In the genomic region with DNA sequence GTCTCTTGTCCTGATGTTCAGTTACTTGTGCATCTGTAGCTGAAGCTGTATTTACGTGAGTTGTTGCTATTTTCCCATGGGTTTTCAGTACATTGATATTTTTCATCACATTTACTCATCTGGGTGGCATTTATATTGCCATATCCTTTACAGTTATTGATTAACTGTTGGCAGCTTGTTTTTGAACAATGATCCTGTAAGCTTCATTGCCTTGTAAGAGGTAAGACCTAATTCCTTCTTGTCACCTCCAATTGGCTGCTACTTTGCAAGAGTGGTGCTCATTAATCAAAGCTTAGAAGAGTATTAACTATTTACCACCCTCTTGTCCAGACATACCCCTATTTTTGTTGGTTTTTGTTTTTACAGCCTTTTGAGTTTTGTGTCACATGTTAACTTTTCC, we compare ENCODE assay signal across 15 cellular contexts.
A peak's percentile ranks its signal among the peaks of the same experiment; 100 is the strongest.
DNase-seq lines count a peak whose midpoint lies in the region; ATAC-seq and TF ChIP-seq lines count a peak whose summit lies in the region.
"Had no signal": no experiment of that assay in that cellular context is flagged by ENCODE, and none has a peak within 500 bp of the region (broad histone marks: within the 10 kb centered on the region; RNA-seq: fewer than 3 reads in every experiment).

No MANE protein-coding gene starts in this region.

- CTCF ChIA-PET in activated naive CD4-positive, alpha-beta T cell treated with anti-CD3 and anti-CD28 coated beads, Interleukin-2, amount 10 ng/mL, durations not matched to agents 7 days and 5 days (lab: Charles Lee): interaction anchor here (0.6 to 1.4 kb wide), 3 partner anchors 10 to 36 kb away, joined by 3 to 6 read pairs (median 3); no protein-coding TSS in a partner anchor

- no peak overlapping the region for H3K4me3 Mint-ChIP-seq in activated naive CD4-positive, alpha-beta T cell treated with anti-CD3 and anti-CD28 coated beads, Interleukin-2, amount 50 U/mL, for 24 hours
- no peak overlapping the region for H3K4me3 Mint-ChIP-seq in activated naive CD4-positive, alpha-beta T cell treated with anti-CD3 and anti-CD28 coated beads, Interleukin-2, amount 10 ng/mL, durations not matched to agents 7 days and 5 days
- no peak overlapping the region for H3K4me3 Mint-ChIP-seq in T-helper 17 cell
- H3K4me3 Mint-ChIP-seq in effector memory CD8-positive, alpha-beta T cell: no peak overlapping the region
- H3K4me3 Mint-ChIP-seq in stimulated activated effector memory CD8-positive, alpha-beta T cell treated with anti-CD3 and anti-CD28 coated beads, Interleukin-12 subunit alpha, Interleukin-12 subunit beta, amount 100 ng/mL, for 72 hours: no peak overlapping the region
- H3K4me3 Mint-ChIP-seq: CD4-positive, CD25-positive, alpha-beta regulatory T cell; H9 had no signal

- TF ChIP-seq POLR2A in GM18505 (IDR thresholded peaks at IDR 0.05; ENCODE audit: borderline replicate concordance, extremely low read depth, insufficient read depth, insufficient read length): no peak

- no peaks in the 10 kb centered on the region for H3K27me3 Mint-ChIP-seq in activated naive CD4-positive, alpha-beta T cell treated with anti-CD3 and anti-CD28 coated beads, Interleukin-2, amount 50 U/mL, for 24 hours
- H3K27me3 Mint-ChIP-seq in activated naive CD4-positive, alpha-beta T cell treated with anti-CD3 and anti-CD28 coated beads, Interleukin-2, amount 10 ng/mL, durations not matched to agents 7 days and 5 days: no peaks in the 10 kb centered on the region
- H3K27me3 Mint-ChIP-seq in T-helper 17 cell: no peaks in the 10 kb centered on the region
- no peaks in the 10 kb centered on the region for H3K27me3 Mint-ChIP-seq in effector memory CD8-positive, alpha-beta T cell
- H3K27me3 Mint-ChIP-seq: CD4-positive, CD25-positive, alpha-beta regulatory T cell had no signal

- H3K4me1 Mint-ChIP-seq in activated naive CD4-positive, alpha-beta T cell treated with anti-CD3 and anti-CD28 coated beads, Interleukin-2, amount 50 U/mL, for 24 hours: peaks cover 6% of the 10 kb centered on the region
- H3K4me1 Mint-ChIP-seq in activated naive CD4-positive, alpha-beta T cell treated with anti-CD3 and anti-CD28 coated beads, Interleukin-2, amount 10 ng/mL, durations not matched to agents 7 days and 5 days: no peaks in the 10 kb centered on the region
- peaks cover 36% of the 10 kb centered on the region for H3K4me1 Mint-ChIP-seq in T-helper 17 cell
- H3K4me1 Mint-ChIP-seq in effector memory CD8-positive, alpha-beta T cell (ENCODE audit: low read depth in 2 of 2): peaks cover 5 to 12% of the 10 kb centered on the region in 2 donors
- peaks cover 36% of the 10 kb centered on the region for H3K4me1 Mint-ChIP-seq in stimulated activated effector memory CD8-positive, alpha-beta T cell treated with anti-CD3 and anti-CD28 coated beads, Interleukin-12 subunit alpha, Interleukin-12 subunit beta, amount 100 ng/mL, for 72 hours
- H3K4me1 Mint-ChIP-seq: H9 had no signal

- no peaks in the 10 kb centered on the region for H3K9me3 ChIP-seq in T-helper 17 cell (ENCODE audit: control insufficient read depth, low read length, poor library complexity, severe bottlenecking)

- peaks cover 9% of the 10 kb centered on the region for H3K36me3 Mint-ChIP-seq in activated naive CD4-positive, alpha-beta T cell treated with anti-CD3 and anti-CD28 coated beads, Interleukin-2, amount 50 U/mL, for 24 hours
- H3K36me3 Mint-ChIP-seq in activated naive CD4-positive, alpha-beta T cell treated with anti-CD3 and anti-CD28 coated beads, Interleukin-2, amount 10 ng/mL, durations not matched to agents 7 days and 5 days: peaks cover 60% of the 10 kb centered on the region
- peaks cover 11% of the 10 kb centered on the region for H3K36me3 Mint-ChIP-seq in T-helper 17 cell (ENCODE audit: low read depth)
- H3K36me3 Mint-ChIP-seq in effector memory CD8-positive, alpha-beta T cell (ENCODE audit: insufficient read depth): peaks cover 41% of the 10 kb centered on the region
- peaks cover 58% of the 10 kb centered on the region for H3K36me3 Mint-ChIP-seq in stimulated activated effector memory CD8-positive, alpha-beta T cell treated with anti-CD3 and anti-CD28 coated beads, Interleukin-12 subunit alpha, Interleukin-12 subunit beta, amount 100 ng/mL, for 72 hours

- DNase-seq in activated naive CD4-positive, alpha-beta T cell treated with anti-CD3 and anti-CD28 coated beads, Interleukin-2, amount 10 ng/mL, durations not matched to agents 7 days and 5 days: no peak
- no peak for DNase-seq in T-helper 17 cell
- DNase-seq in effector memory CD8-positive, alpha-beta T cell: no peak
- DNase-seq in stimulated activated effector memory CD8-positive, alpha-beta T cell treated with anti-CD3 and anti-CD28 coated beads, Interleukin-12 subunit alpha, Interleukin-12 subunit beta, amount 100 ng/mL, for 72 hours (ENCODE audit: low spot score in 2 of 2): no peak
- no peak for DNase-seq in GDM1 (lab: John Stamatoyannopoulos, UW)
- DNase-seq: ACHN; CD4-positive, CD25-positive, alpha-beta regulatory T cell; DMS153; DMS79 treated with DMSO at 0.1 percent for 48 hours; EL; GOT3; H9 had no signal

- ATAC-seq in T-helper 17 cell: no peak
- no peak for ATAC-seq in effector memory CD8-positive, alpha-beta T cell (replicated peaks)
- no peak for ATAC-seq in stimulated activated effector memory CD8-positive, alpha-beta T cell treated with anti-CD3 and anti-CD28 coated beads, Interleukin-12 subunit alpha, Interleukin-12 subunit beta, amount 100 ng/mL, for 72 hours
- no peak for ATAC-seq in GM18517 (IDR thresholded peaks at IDR 0.05; ENCODE audit: unreplicated experiment)
- no peak for ATAC-seq in GM18505 (IDR thresholded peaks at IDR 0.05; ENCODE audit: unreplicated experiment)

- peak overlapping the region; percentile 47 for H3K27ac Mint-ChIP-seq in activated naive CD4-positive, alpha-beta T cell treated with anti-CD3 and anti-CD28 coated beads, Interleukin-2, amount 50 U/mL, for 24 hours
- H3K27ac Mint-ChIP-seq in activated naive CD4-positive, alpha-beta T cell treated with anti-CD3 and anti-CD28 coated beads, Interleukin-2, amount 10 ng/mL, durations not matched to agents 7 days and 5 days: no peak overlapping the region
- H3K27ac Mint-ChIP-seq in T-helper 17 cell: peak overlapping the region; percentile 21
- peak overlapping the region; percentile 10 to 76 for H3K27ac Mint-ChIP-seq in effector memory CD8-positive, alpha-beta T cell
- H3K27ac Mint-ChIP-seq in stimulated activated effector memory CD8-positive, alpha-beta T cell treated with anti-CD3 and anti-CD28 coated beads, Interleukin-12 subunit alpha, Interleukin-12 subunit beta, amount 100 ng/mL, for 72 hours: peak overlapping the region; percentile 83

- H3K9me3 Mint-ChIP-seq in activated naive CD4-positive, alpha-beta T cell treated with anti-CD3 and anti-CD28 coated beads, Interleukin-2, amount 50 U/mL, for 24 hours: no peaks in the 10 kb centered on the region
- H3K9me3 Mint-ChIP-seq in activated naive CD4-positive, alpha-beta T cell treated with anti-CD3 and anti-CD28 coated beads, Interleukin-2, amount 10 ng/mL, durations not matched to agents 7 days and 5 days: no peaks in the 10 kb centered on the region
- no peaks in the 10 kb centered on the region for H3K9me3 Mint-ChIP-seq in effector memory CD8-positive, alpha-beta T cell
- no peaks in the 10 kb centered on the region for H3K9me3 Mint-ChIP-seq in stimulated activated effector memory CD8-positive, alpha-beta T cell treated with anti-CD3 and anti-CD28 coated beads, Interleukin-12 subunit alpha, Interleukin-12 subunit beta, amount 100 ng/mL, for 72 hours
- H3K9me3 Mint-ChIP-seq: CD4-positive, CD25-positive, alpha-beta regulatory T cell had no signal
